19 cellular contexts compared by ENCODE assay signal in genomic region chr18:65737346-65737745, GRCh38. TPM values are rescaled to one million over a fixed set of nuclear protein-coding genes. Genes with fewer than 3 reads are reported as not detected.
DNase-seq lines count a peak whose midpoint lies in the region; ATAC-seq and TF ChIP-seq lines count a peak whose summit lies in the region.
"Had no signal": no experiment of that assay in that cellular context is flagged by ENCODE, and none has a peak within 500 bp of the region (broad histone marks: within the 10 kb centered on the region; RNA-seq: fewer than 3 reads in every experiment).

No MANE protein-coding gene starts in this region.

- 42% methylated on average over 1 of the region's 2 CpGs for WGBS in right lobe of liver (ENCODE audit: insufficient coverage, low coverage, low lambda C conversion rate, missing lambda C conversion rate)

- H3K27me3 ChIP-seq in SJCRH30: no peaks in the 10 kb centered on the region
- no peaks in the 10 kb centered on the region for H3K27me3 ChIP-seq in right lobe of liver
- H3K27me3 ChIP-seq: transverse colon had no signal

- H3K36me3 ChIP-seq in SJCRH30: no peaks in the 10 kb centered on the region
- no peaks in the 10 kb centered on the region for H3K36me3 ChIP-seq in right lobe of liver
- H3K36me3 ChIP-seq: transverse colon had no signal

- peaks cover 16% of the 10 kb centered on the region for H3K4me1 ChIP-seq in SJCRH30
- H3K4me1 ChIP-seq in right lobe of liver: no peaks in the 10 kb centered on the region
- H3K4me1 ChIP-seq: transverse colon had no signal

- intact Hi-C loops in right lobe of liver (cut with DNase I): no loop called here

- TF ChIP-seq CTCF in nephron progenitor cell (IDR thresholded peaks at IDR 0.05) (no peak), right lobe of liver (IDR thresholded peaks at IDR 0.05) (no peak)

- DNase-seq in DMS53 treated with DMSO at 0.1 percent for 48 hours (lab: John Stamatoyannopoulos, UW; ENCODE audit: unreplicated experiment) (peak; percentile 12), NCI-H146 treated with DMSO at 0.1 percent for 48 hours (lab: John Stamatoyannopoulos, UW; ENCODE audit: unreplicated experiment) (peak; percentile 93), SJCRH30 (peak; percentile 85 to 93), nephron progenitor cell (no peak), erythroblast (lab: John Stamatoyannopoulos, UW) (no peak), MV-4-11 (lab: John Stamatoyannopoulos, UW) (no peak), right lobe of liver (no peak)
- DNase-seq: activated CD4-positive, alpha-beta T cell treated with anti-CD3 and anti-CD28 coated beads for 4 hours; activated CD8-positive, alpha-beta memory T cell treated with anti-CD3 and anti-CD28 coated beads, Interleukin-2, amount 10 ng/mL, durations not matched to agents 7 days and 5 days; activated naive CD8-positive, alpha-beta T cell treated with anti-CD3 and anti-CD28 coated beads for 36 hours; mesendoderm; natural killer cell; Right ventricle myocardium superior; stimulated activated CD4-positive, alpha-beta T cell treated with anti-CD3 and anti-CD28 coated beads, Interleukin-4, amount 100 ng/mL, for 1 hour; stimulated activated naive CD8-positive, alpha-beta T cell treated with anti-CD3 and anti-CD28 coated beads, Interleukin-15, amount 100 ng/mL, for 72 hours; transverse colon had no signal

- H3K4me3 ChIP-seq in SJCRH30 (no peak overlapping the region), right lobe of liver (no peak overlapping the region)
- H3K4me3 ChIP-seq: transverse colon had no signal

- no peak for ATAC-seq in right lobe of liver
- ATAC-seq: activated CD8-positive, alpha-beta memory T cell treated with anti-CD3 and anti-CD28 coated beads, Interleukin-2, amount 10 ng/mL, durations not matched to agents 7 days and 5 days; natural killer cell; stimulated activated naive CD8-positive, alpha-beta T cell treated with anti-CD3 and anti-CD28 coated beads, Interleukin-15, amount 100 ng/mL, for 72 hours had no signal

- peaks cover 30% of the 10 kb centered on the region for H3K4me1 Mint-ChIP-seq in nephron progenitor cell
- H3K4me1 Mint-ChIP-seq: activated CD8-positive, alpha-beta memory T cell treated with anti-CD3 and anti-CD28 coated beads, Interleukin-2, amount 10 ng/mL, durations not matched to agents 7 days and 5 days; activated naive CD8-positive, alpha-beta T cell treated with anti-CD3 and anti-CD28 coated beads for 36 hours; natural killer cell; stimulated activated naive CD8-positive, alpha-beta T cell treated with anti-CD3 and anti-CD28 coated beads, Interleukin-15, amount 100 ng/mL, for 72 hours had no signal

- H3K9me3 ChIP-seq in SJCRH30 (replicated peaks) (no peaks in the 10 kb centered on the region), right lobe of liver (no peaks in the 10 kb centered on the region)
- H3K9me3 ChIP-seq: transverse colon had no signal

- H3K27me3 Mint-ChIP-seq in nephron progenitor cell (ENCODE audit: low read depth, poor library complexity): no peaks in the 10 kb centered on the region
- H3K27me3 Mint-ChIP-seq: activated CD8-positive, alpha-beta memory T cell treated with anti-CD3 and anti-CD28 coated beads, Interleukin-2, amount 10 ng/mL, durations not matched to agents 7 days and 5 days; activated naive CD8-positive, alpha-beta T cell treated with anti-CD3 and anti-CD28 coated beads for 36 hours; stimulated activated naive CD8-positive, alpha-beta T cell treated with anti-CD3 and anti-CD28 coated beads, Interleukin-15, amount 100 ng/mL, for 72 hours had no signal

- TF ChIP-seq POLR2A in erythroblast (IDR thresholded peaks at IDR 0.05; ENCODE audit: low read length) (no peak), right lobe of liver (IDR thresholded peaks at IDR 0.05) (no peak)

- H3K27ac ChIP-seq in SJCRH30: peak overlapping the region; percentile 95
- H3K27ac ChIP-seq in right lobe of liver: no peak overlapping the region
- H3K27ac ChIP-seq: transverse colon had no signal

- H3K27ac Mint-ChIP-seq in nephron progenitor cell: peak overlapping the region; percentile 92
- H3K27ac Mint-ChIP-seq: activated CD8-positive, alpha-beta memory T cell treated with anti-CD3 and anti-CD28 coated beads, Interleukin-2, amount 10 ng/mL, durations not matched to agents 7 days and 5 days; activated naive CD8-positive, alpha-beta T cell treated with anti-CD3 and anti-CD28 coated beads for 36 hours; natural killer cell; stimulated activated naive CD8-positive, alpha-beta T cell treated with anti-CD3 and anti-CD28 coated beads, Interleukin-15, amount 100 ng/mL, for 72 hours had no signal

- H3K36me3 Mint-ChIP-seq in nephron progenitor cell (ENCODE audit: low read depth): no peaks in the 10 kb centered on the region
- H3K36me3 Mint-ChIP-seq: activated CD8-positive, alpha-beta memory T cell treated with anti-CD3 and anti-CD28 coated beads, Interleukin-2, amount 10 ng/mL, durations not matched to agents 7 days and 5 days; activated naive CD8-positive, alpha-beta T cell treated with anti-CD3 and anti-CD28 coated beads for 36 hours; natural killer cell had no signal

- peaks cover 6% of the 10 kb centered on the region for H3K9me3 Mint-ChIP-seq in nephron progenitor cell
- H3K9me3 Mint-ChIP-seq: stimulated activated naive CD8-positive, alpha-beta T cell treated with anti-CD3 and anti-CD28 coated beads, Interleukin-15, amount 100 ng/mL, for 72 hours had no signal

- H3K4me3 Mint-ChIP-seq in nephron progenitor cell: no peak overlapping the region
- H3K4me3 Mint-ChIP-seq: activated CD8-positive, alpha-beta memory T cell treated with anti-CD3 and anti-CD28 coated beads, Interleukin-2, amount 10 ng/mL, durations not matched to agents 7 days and 5 days; activated naive CD8-positive, alpha-beta T cell treated with anti-CD3 and anti-CD28 coated beads for 36 hours; natural killer cell; stimulated activated naive CD8-positive, alpha-beta T cell treated with anti-CD3 and anti-CD28 coated beads, Interleukin-15, amount 100 ng/mL, for 72 hours had no signal

RNA-seq across cellular contexts. Expression of gene CDH7, which starts 13.5 kb away (rescaled TPM):
- total RNA-seq in SJCRH30 (2014; rRNA removed; shearing (Covaris generic)): 6.8 and 7.8 TPM in 2 replicates
- total RNA-seq in right lobe of liver: not detected
- total RNA-seq: activated CD8-positive, alpha-beta memory T cell treated with anti-CD3 and anti-CD28 coated beads, Interleukin-2, amount 10 ng/mL, durations not matched to agents 7 days and 5 days; activated naive CD8-positive, alpha-beta T cell treated with anti-CD3 and anti-CD28 coated beads for 36 hours; fibroblast of lung; natural killer cell; pulmonary artery endothelial cell; Right ventricle myocardium superior; T-helper 1 cell treated with Interleukin-12 subunit alpha and Interleukin-12 subunit beta and Interleukin-4 antibody, amounts not matched to agents 30 ng/mL and 1 ng/mL, for 36 hours; transverse colon had no signal

Comparison
In these comparisons a context has a peak if more than half of its experiments do, and no peak if none do; other contexts are left out.
1. DNase-seq: peak in DMS53 treated with DMSO at 0.1 percent for 48 hours (single experiment), NCI-H146 treated with DMSO at 0.1 percent for 48 hours (single experiment) and SJCRH30 (2 of 2); none in nephron progenitor cell (single experiment), erythroblast (0 of 2), MV-4-11 (single experiment) and right lobe of liver (0 of 3).